18 cellular contexts compared by ENCODE assay signal in the genomic region with DNA sequence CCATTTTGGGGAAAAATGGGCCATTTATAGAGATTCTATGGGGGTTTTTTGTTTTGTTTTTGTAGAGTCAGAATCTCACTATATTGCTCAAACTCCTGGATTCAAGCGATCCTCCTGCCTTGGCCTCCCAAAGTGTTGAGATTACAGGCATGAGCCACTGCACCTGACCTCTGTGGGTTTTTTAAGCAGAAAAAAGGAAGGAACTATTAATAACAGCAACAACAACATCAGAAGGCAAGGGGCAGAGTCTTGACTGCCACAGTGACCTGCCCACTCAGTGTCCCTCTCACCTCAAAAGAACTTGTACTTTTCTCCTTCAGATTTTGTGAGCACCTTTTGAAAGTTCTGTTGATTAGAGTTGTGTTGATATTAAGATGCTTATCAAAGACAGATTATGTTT. TPM values are rescaled to one million over a fixed set of nuclear protein-coding genes. Genes with fewer than 3 reads are reported as not detected.
DNase-seq lines count a peak whose midpoint lies in the region; ATAC-seq and TF ChIP-seq lines count a peak whose summit lies in the region.
"Had no signal": no experiment of that assay in that cellular context is flagged by ENCODE, and none has a peak within 500 bp of the region (broad histone marks: within the 10 kb centered on the region; RNA-seq: fewer than 3 reads in every experiment).

No MANE protein-coding gene starts in this region.

- DNase-seq in SIG-M5 treated with dmso at 0.1 percent for 504 hours (lab: John Stamatoyannopoulos, UW; ENCODE audit: unreplicated experiment) (peak; percentile 28), SIG-M5 (lab: John Stamatoyannopoulos, UW) (no peak), OCI-LY7 (ENCODE audit: low spot score) (peak; percentile 1), WERI-Rb-1 (no peak), HCEC 1CT (no peak)
- DNase-seq: 8988T; activated gamma-delta T cell treated with Interleukin-2 at 50 U/mL for 16 hours; CD8-positive, alpha-beta T cell; hippocampal formation; NCI-H1417; NCI-H446; nephron progenitor cell; right cardiac atrium; stimulated activated CD4-positive, alpha-beta T cell treated with anti-CD3 and anti-CD28 coated beads, Interleukin-2, amount 100 ng/mL, for 48 hours had no signal

- H3K9me2 ChIP-seq in OCI-LY7 (ENCODE audit: insufficient read depth, low read length): no peaks in the 10 kb centered on the region

- no peak overlapping the region for H3K4me2 ChIP-seq in OCI-LY7 (ENCODE audit: low read length)

- H3K4me1 ChIP-seq in OCI-LY7 (ENCODE audit: insufficient read depth, low read length, poor library complexity, severe bottlenecking) (peaks cover 8% of the 10 kb centered on the region), subcutaneous abdominal adipose tissue (ENCODE audit: control insufficient read depth in 5 of 5, insufficient read depth in 5 of 5, low read length in 5 of 5) (peaks cover 9 to 65% (median 49%) of the 10 kb centered on the region in 5 donors)

- H3K27ac ChIP-seq in OCI-LY7 (ENCODE audit: low read depth, low read length, poor library complexity, severe bottlenecking) (no peak overlapping the region), subcutaneous abdominal adipose tissue (ENCODE audit: low read depth, low read length) (peak overlapping the region; percentile 73), WERI-Rb-1 (no peak overlapping the region)

- H3K79me2 ChIP-seq in OCI-LY7 (ENCODE audit: insufficient read depth, low read depth, low read length): no peaks in the 10 kb centered on the region

- CTCF ChIA-PET in OCI-LY7 (lab: Charles Lee; ENCODE audit: unreplicated experiment): no interaction called here

- H3K36me3 ChIP-seq in OCI-LY7 (ENCODE audit: insufficient read depth, low read length) (no peaks in the 10 kb centered on the region), subcutaneous abdominal adipose tissue (ENCODE audit: control insufficient read depth in 5 of 5, insufficient read depth in 5 of 5, low read length in 5 of 5) (no peaks in the 10 kb centered on the region), WERI-Rb-1 (peaks cover 4% of the 10 kb centered on the region; the same call in 1 of the 2 replicates)

- no TSS peak for BruUV-seq in OCI-LY7 (replicated peaks; lab: Mats Ljungman, UMichigan)

- H4K20me1 ChIP-seq in OCI-LY7 (ENCODE audit: insufficient read depth, low read length): no peaks in the 10 kb centered on the region

- H3K9me3 ChIP-seq in OCI-LY7 (ENCODE audit: low read length) (no peaks in the 10 kb centered on the region), subcutaneous abdominal adipose tissue (ENCODE audit: control insufficient read depth in 5 of 5, low read length in 5 of 5) (no peaks in the 10 kb centered on the region), WERI-Rb-1 (ENCODE audit: severe bottlenecking) (no peaks in the 10 kb centered on the region)

- peak; percentile 44 for ATAC-seq in HG02763 (IDR thresholded peaks at IDR 0.05; ENCODE audit: unreplicated experiment)
- no peak for ATAC-seq in GM21825 (IDR thresholded peaks at IDR 0.05; ENCODE audit: unreplicated experiment)
- ATAC-seq: CD8-positive, alpha-beta T cell; stimulated activated effector memory CD8-positive, alpha-beta T cell treated with anti-CD3 and anti-CD28 coated beads, Interleukin-12 subunit alpha, Interleukin-12 subunit beta, amount 100 ng/mL, for 72 hours had no signal

- H3K4me3 ChIP-seq in OCI-LY7 (ENCODE audit: low read depth, low read length, poor library complexity, severe bottlenecking): no peak overlapping the region
- H3K4me3 ChIP-seq in subcutaneous abdominal adipose tissue (ENCODE audit: low read depth in 1 of 5, low read length in 5 of 5): no peak overlapping the region
- H3K4me3 ChIP-seq in WERI-Rb-1 (ENCODE audit: low read depth, low read length): no peak overlapping the region

- intact Hi-C loops in OCI-LY7 (cut with micrococcal nuclease; ENCODE audit: unreplicated experiment): no loop called here

- no peak overlapping the region for H2AFZ ChIP-seq in OCI-LY7 (ENCODE audit: low read length)

- H3K27me3 ChIP-seq in subcutaneous abdominal adipose tissue (ENCODE audit: control insufficient read depth in 5 of 5, insufficient read depth in 4 of 5, low read length in 5 of 5) (no peaks in the 10 kb centered on the region), WERI-Rb-1 (ENCODE audit: insufficient read depth, low read depth, severe bottlenecking) (no peaks in the 10 kb centered on the region)

- H3K9ac ChIP-seq in subcutaneous abdominal adipose tissue (ENCODE audit: low read length in 5 of 5): no peak overlapping the region

- POLR2A ChIA-PET in OCI-LY7 (lab: Charles Lee): interaction anchor here (0.6 kb wide), 1 partner anchor 504 kb away, joined by 3 read pairs; no protein-coding TSS in a partner anchor

- TF ChIP-seq CTCF in OCI-LY7 (conservative IDR thresholded peaks at IDR 0.05; ENCODE audit: low read length) (no peak), WERI-Rb-1 (IDR thresholded peaks at IDR 0.05; ENCODE audit: low read depth, low read length) (no peak)

RNA-seq across cellular contexts. Expression of gene FNIP2, which starts 48.1 kb away (rescaled TPM):
- total RNA-seq in OCI-LY7 (2014; rRNA removed; shearing (Covaris generic)): 0.09 and 0.15 TPM in 2 replicates
- total RNA-seq in OCI-LY7 (2022): 1.0 and 1.2 TPM in 2 replicates

Comparison
In these comparisons a context has a peak if more than half of its experiments do, and no peak if none do; other contexts are left out.
1. DNase-seq: peak in SIG-M5 treated with dmso at 0.1 percent for 504 hours (single experiment) and OCI-LY7 (single experiment); none in SIG-M5 (single experiment), WERI-Rb-1 (single experiment) and HCEC 1CT (single experiment).